ENCODE assay signal across 8 cellular contexts in genomic region chr12:128823916-128824839, GRCh38. TPM values are rescaled to one million over a fixed set of nuclear protein-coding genes. Genes with fewer than 3 reads are reported as not detected.
A peak's percentile ranks its signal among the peaks of the same experiment; 100 is the strongest.
DNase-seq lines count a peak whose midpoint lies in the region; ATAC-seq, FAIRE-seq and TF ChIP-seq lines count a peak whose summit lies in the region.

Gene SLC15A4, minus strand, starts transcription at chr12:128823958. Its CDS starts 15 bp downstream, at chr12:128823943.

- intact Hi-C loops in T-helper 2 cell treated with Interferon-gamma antibody and Interleukin-4, amounts not matched to agents 100 ng/mL and 5 ng/mL, for 36 hours (cut with micrococcal nuclease), result loop anchor here (1.0 to 5.0 kb wide), 3 partner anchors 14 to 91 kb away; no protein-coding TSS in a partner anchor
- intact Hi-C loops in right cardiac atrium (cut with DNase I), result no loop called here

- H3K27ac ChIP-seq in right cardiac atrium (ENCODE audit: low read length), result peak within 1 kb of the TSS; percentile 87

- peak; percentile 94 for TF ChIP-seq POLR2A in GM18505 (IDR thresholded peaks at IDR 0.05; ENCODE audit: borderline replicate concordance, extremely low read depth, insufficient read depth, insufficient read length)

- peak; percentile 85 for ATAC-seq in GM18505 (IDR thresholded peaks at IDR 0.05; ENCODE audit: unreplicated experiment)
- peak; percentile 85 for ATAC-seq in HG02970 (IDR thresholded peaks at IDR 0.05; ENCODE audit: low FRiP score, unreplicated experiment)
- ATAC-seq in right cardiac atrium, result peak; percentile 99

- H3K9me3 ChIP-seq in right cardiac atrium (ENCODE audit: control insufficient read depth, low read length), result no peaks in the 10 kb centered on the region

- DNase-seq in NCI-H187 treated with DMSO at 0.1 percent for 48 hours (lab: John Stamatoyannopoulos, UW) (peak; percentile 69), anterior cingulate cortex (lab: John Stamatoyannopoulos, UW) (peak; percentile 52 to 98 (median 92)), right cardiac atrium (peak; percentile 98 to 100 (median 99)), pulmonary artery endothelial cell (ENCODE audit: low read depth, low spot score) (peak; percentile 61), urothelium cell line (ENCODE audit: low spot score) (peak; percentile 98)

- H3K27me3 ChIP-seq in right cardiac atrium (ENCODE audit: control insufficient read depth, insufficient read depth), result no peaks in the 10 kb centered on the region

- WGBS in right cardiac atrium, result 5% methylated on average over 63 of the region's 63 CpGs

- FAIRE-seq in urothelium cell line (lab: Jason Lieb, UNC), result no peak

- peak within 1 kb of the TSS; percentile 74 for H3K4me3 ChIP-seq in right cardiac atrium (ENCODE audit: low read length)

- H3K4me1 ChIP-seq in right cardiac atrium (ENCODE audit: control insufficient read depth, insufficient read depth, low read length), result peaks cover 4% of the 10 kb centered on the region

RNA-seq across cellular contexts. Expression of gene SLC15A4, which starts in this region (rescaled TPM):
- 27.2 and 28.0 TPM in 2 replicates for total RNA-seq in T-helper 2 cell treated with Interferon-gamma antibody and Interleukin-4, amounts not matched to agents 100 ng/mL and 5 ng/mL, for 36 hours
- 10 to 100 TPM; 13.7 to 17.3 (median 16.2) TPM for total RNA-seq in right cardiac atrium
- polyA plus RNA-seq in right cardiac atrium, result 15.8 TPM
- 34.6 and 35.5 TPM in 2 replicates for total RNA-seq in pulmonary artery endothelial cell

Comparison
In these comparisons a context has a peak if more than half of its experiments do, and no peak if none do; other contexts are left out.
1. Peak in every context shown above with its lines: DNase-seq, ATAC-seq, H3K4me3 ChIP-seq and H3K27ac ChIP-seq.